26 cellular contexts compared by ENCODE assay signal in the genomic region with DNA sequence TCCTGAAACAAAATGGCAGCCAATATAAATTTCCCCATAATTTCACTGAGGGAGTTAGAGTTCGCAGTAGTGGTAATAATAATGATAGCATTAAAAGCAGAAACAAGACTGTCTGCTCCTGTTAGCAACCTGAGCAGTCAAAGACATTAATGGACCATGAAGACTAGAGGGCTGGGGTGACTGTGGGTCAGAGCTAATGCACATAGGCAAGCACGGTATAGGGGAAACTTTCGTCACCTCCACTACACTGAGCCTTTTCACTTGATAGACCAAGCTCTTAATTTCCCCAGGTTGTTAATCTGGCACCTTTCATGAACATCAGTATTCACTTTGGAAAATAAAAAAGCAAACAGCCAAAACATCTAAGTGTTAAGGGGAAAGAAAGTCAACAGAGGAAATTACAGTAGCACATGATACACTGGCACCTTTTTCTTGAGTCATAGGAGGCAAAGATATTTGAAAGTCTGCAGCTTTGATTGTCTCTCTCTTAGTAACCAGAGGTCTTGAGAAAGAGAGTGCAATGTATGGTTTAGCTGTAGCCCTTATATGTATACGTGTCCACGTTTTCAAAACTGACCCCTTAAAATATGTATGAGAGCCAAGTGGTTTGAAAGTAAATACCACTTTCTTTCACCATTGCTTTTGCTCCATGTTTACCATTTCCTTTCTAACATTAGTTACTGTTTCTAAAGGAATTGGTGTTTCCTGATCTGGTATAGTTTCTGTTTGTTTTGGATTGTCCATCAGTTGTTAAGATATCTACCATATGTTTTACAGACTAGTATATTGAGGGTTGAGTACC.
DNase-seq lines count a peak whose midpoint lies in the region; FAIRE-seq and TF ChIP-seq lines count a peak whose summit lies in the region.
"Had no signal": no experiment of that assay in that cellular context is flagged by ENCODE, and none has a peak within 500 bp of the region (broad histone marks: within the 10 kb centered on the region; RNA-seq: fewer than 3 reads in every experiment).

No MANE protein-coding gene starts in this region.

- no peaks in the 10 kb centered on the region for H3K27me3 ChIP-seq in Peyer's patch
- H3K27me3 ChIP-seq: cardiac muscle cell, left lung, pancreas, upper lobe of right lung had no signal

- H3K36me3 ChIP-seq in Peyer's patch: no peaks in the 10 kb centered on the region
- H3K36me3 ChIP-seq: cardiac muscle cell, left lung, pancreas, upper lobe of right lung had no signal

- peak; percentile 57 for DNase-seq in DMS79 (lab: John Stamatoyannopoulos, UW)
- DNase-seq in HTR-8/SVneo (ENCODE audit: insufficient read length, low spot score): no peak
- peak; percentile 75 for DNase-seq in glomerular endothelial cell (ENCODE audit: extremely low read depth, low read depth, low spot score)
- DNase-seq in pulmonary artery endothelial cell (ENCODE audit: low read depth, low spot score): peak; percentile 29
- DNase-seq in 8988T: no peak
- DNase-seq in effector CD4-positive, alpha-beta T cell: no peak
- DNase-seq in NCI-H1930 (lab: John Stamatoyannopoulos, UW): no peak
- no peak for DNase-seq in Peyer's patch
- DNase-seq: activated CD4-positive, alpha-beta T cell treated with anti-CD3 and anti-CD28 coated beads for 36 hours; activated naive CD4-positive, alpha-beta T cell treated with Interleukin-2 at 50 U/mL for 16 hours; activated T-cell treated with anti-CD3 and anti-CD28 coated beads, Interleukin-2, amount 50 U/mL, for 4 hours; amniotic stem cell; H7; head of caudate nucleus; Karpas-422; left lung; midbrain; NCI-H1694; NCI-H2171 treated with DMSO at 0.1 percent for 48 hours; NCI-H524 treated with DMSO at 0.1 percent for 48 hours; pancreas; stimulated activated CD8-positive, alpha-beta memory T cell treated with anti-CD3 and anti-CD28 coated beads, Interleukin-4, amount 100 ng/mL, for 48 hours; upper lobe of right lung had no signal

- no peak for TF ChIP-seq POLR2A in Peyer's patch (IDR thresholded peaks at IDR 0.05)

- peak; percentile 38 for FAIRE-seq in HTR-8/SVneo (lab: Jason Lieb, UNC)
- FAIRE-seq: pancreas had no signal

- TF ChIP-seq CTCF in Peyer's patch (IDR thresholded peaks at IDR 0.05): no peak

- H3K27ac ChIP-seq in Peyer's patch: no peak overlapping the region
- H3K27ac ChIP-seq: cardiac muscle cell, left lung, pancreas, RWPE1, SK-N-MC, upper lobe of right lung had no signal

- no peak overlapping the region for H3K4me3 ChIP-seq in Peyer's patch
- H3K4me3 ChIP-seq: cardiac muscle cell, left lung, pancreas, SK-N-MC, upper lobe of right lung had no signal

- peaks cover 0 to 28% (median 0%) of the 10 kb centered on the region in 4 donors for H3K4me1 ChIP-seq in Peyer's patch

- no peaks in the 10 kb centered on the region for H3K9me3 ChIP-seq in Peyer's patch
- H3K9me3 ChIP-seq: left lung, pancreas, upper lobe of right lung had no signal

Comparison
In these comparisons a context has a peak if more than half of its experiments do, and no peak if none do; other contexts are left out.
1. DNase-seq: peak in DMS79 (single experiment), glomerular endothelial cell (single experiment) and pulmonary artery endothelial cell (single experiment); none in HTR-8/SVneo (single experiment), 8988T (single experiment), effector CD4-positive, alpha-beta T cell (single experiment), NCI-H1930 (0 of 2) and Peyer's patch (0 of 3).